In the genomic region with DNA sequence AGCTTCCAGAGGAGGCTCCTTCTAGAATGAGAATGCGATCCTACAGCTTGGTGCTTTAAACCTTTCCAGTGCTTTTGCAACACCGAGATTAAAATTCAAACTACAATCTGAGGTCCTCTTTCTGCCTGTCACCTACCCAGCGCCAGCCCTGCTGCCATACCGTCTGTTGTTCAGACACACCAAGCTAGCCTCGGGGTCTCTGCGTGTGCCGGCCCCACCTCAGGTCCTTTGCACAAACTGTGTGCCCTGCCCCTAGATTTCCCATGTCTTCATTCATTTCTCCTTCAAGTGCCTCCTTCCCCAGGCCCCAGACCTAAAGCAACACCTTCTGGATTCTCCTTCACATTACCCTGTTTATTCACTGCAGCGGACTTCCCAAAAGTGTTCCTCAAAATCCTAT, we compare ENCODE assay signal across 2 cellular contexts.
TF ChIP-seq lines count a peak whose summit lies in the region.

No MANE protein-coding gene starts in this region.

TF ChIP-seq in IMR-90, 13 proteins besides CTCF, POLR2A, EP300 and RAD21:
- TF ChIP-seq, protein P1, sequence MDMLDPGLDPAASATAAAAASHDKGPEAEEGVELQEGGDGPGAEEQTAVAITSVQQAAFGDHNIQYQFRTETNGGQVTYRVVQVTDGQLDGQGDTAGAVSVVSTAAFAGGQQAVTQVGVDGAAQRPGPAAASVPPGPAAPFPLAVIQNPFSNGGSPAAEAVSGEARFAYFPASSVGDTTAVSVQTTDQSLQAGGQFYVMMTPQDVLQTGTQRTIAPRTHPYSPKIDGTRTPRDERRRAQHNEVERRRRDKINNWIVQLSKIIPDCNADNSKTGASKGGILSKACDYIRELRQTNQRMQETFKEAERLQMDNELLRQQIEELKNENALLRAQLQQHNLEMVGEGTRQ (IDR thresholded peaks at IDR 0.05; ENCODE audit: low read depth, low read length): no peak
- TF ChIP-seq MXI1 (IDR thresholded peaks at IDR 0.05; ENCODE audit: borderline replicate concordance, low read depth, low read length) (no peak), NFE2L2 (IDR thresholded peaks at IDR 0.05; ENCODE audit: low read depth, low read length) (no peak), MAFK (IDR thresholded peaks at IDR 0.05; ENCODE audit: low read depth, low read length) (no peak), FOS (IDR thresholded peaks at IDR 0.05; ENCODE audit: low read depth, low read length) (no peak), RFX5 (IDR thresholded peaks at IDR 0.05; ENCODE audit: low read depth, low read length) (no peak), MAZ (IDR thresholded peaks at IDR 0.05; ENCODE audit: borderline replicate concordance, low read depth, low read length) (no peak), BHLHE40 (IDR thresholded peaks at IDR 0.05; ENCODE audit: low read depth, low read length) (no peak), RCOR1 (IDR thresholded peaks at IDR 0.05; ENCODE audit: insufficient replicate concordance, low read length) (no peak)
TF ChIP-seq in IMR-90: peak in this region for 0.

TF ChIP-seq in K562, 482 proteins besides CTCF, POLR2A, EP300 and RAD21:
- no peak for TF ChIP-seq KAT2B (IDR thresholded peaks at IDR 0.05; ENCODE audit: low read depth, low read length)
- no peak for TF ChIP-seq ZNF174 (CRISPR knock-in tag; IDR thresholded peaks at IDR 0.05)
- TF ChIP-seq, protein P2, sequence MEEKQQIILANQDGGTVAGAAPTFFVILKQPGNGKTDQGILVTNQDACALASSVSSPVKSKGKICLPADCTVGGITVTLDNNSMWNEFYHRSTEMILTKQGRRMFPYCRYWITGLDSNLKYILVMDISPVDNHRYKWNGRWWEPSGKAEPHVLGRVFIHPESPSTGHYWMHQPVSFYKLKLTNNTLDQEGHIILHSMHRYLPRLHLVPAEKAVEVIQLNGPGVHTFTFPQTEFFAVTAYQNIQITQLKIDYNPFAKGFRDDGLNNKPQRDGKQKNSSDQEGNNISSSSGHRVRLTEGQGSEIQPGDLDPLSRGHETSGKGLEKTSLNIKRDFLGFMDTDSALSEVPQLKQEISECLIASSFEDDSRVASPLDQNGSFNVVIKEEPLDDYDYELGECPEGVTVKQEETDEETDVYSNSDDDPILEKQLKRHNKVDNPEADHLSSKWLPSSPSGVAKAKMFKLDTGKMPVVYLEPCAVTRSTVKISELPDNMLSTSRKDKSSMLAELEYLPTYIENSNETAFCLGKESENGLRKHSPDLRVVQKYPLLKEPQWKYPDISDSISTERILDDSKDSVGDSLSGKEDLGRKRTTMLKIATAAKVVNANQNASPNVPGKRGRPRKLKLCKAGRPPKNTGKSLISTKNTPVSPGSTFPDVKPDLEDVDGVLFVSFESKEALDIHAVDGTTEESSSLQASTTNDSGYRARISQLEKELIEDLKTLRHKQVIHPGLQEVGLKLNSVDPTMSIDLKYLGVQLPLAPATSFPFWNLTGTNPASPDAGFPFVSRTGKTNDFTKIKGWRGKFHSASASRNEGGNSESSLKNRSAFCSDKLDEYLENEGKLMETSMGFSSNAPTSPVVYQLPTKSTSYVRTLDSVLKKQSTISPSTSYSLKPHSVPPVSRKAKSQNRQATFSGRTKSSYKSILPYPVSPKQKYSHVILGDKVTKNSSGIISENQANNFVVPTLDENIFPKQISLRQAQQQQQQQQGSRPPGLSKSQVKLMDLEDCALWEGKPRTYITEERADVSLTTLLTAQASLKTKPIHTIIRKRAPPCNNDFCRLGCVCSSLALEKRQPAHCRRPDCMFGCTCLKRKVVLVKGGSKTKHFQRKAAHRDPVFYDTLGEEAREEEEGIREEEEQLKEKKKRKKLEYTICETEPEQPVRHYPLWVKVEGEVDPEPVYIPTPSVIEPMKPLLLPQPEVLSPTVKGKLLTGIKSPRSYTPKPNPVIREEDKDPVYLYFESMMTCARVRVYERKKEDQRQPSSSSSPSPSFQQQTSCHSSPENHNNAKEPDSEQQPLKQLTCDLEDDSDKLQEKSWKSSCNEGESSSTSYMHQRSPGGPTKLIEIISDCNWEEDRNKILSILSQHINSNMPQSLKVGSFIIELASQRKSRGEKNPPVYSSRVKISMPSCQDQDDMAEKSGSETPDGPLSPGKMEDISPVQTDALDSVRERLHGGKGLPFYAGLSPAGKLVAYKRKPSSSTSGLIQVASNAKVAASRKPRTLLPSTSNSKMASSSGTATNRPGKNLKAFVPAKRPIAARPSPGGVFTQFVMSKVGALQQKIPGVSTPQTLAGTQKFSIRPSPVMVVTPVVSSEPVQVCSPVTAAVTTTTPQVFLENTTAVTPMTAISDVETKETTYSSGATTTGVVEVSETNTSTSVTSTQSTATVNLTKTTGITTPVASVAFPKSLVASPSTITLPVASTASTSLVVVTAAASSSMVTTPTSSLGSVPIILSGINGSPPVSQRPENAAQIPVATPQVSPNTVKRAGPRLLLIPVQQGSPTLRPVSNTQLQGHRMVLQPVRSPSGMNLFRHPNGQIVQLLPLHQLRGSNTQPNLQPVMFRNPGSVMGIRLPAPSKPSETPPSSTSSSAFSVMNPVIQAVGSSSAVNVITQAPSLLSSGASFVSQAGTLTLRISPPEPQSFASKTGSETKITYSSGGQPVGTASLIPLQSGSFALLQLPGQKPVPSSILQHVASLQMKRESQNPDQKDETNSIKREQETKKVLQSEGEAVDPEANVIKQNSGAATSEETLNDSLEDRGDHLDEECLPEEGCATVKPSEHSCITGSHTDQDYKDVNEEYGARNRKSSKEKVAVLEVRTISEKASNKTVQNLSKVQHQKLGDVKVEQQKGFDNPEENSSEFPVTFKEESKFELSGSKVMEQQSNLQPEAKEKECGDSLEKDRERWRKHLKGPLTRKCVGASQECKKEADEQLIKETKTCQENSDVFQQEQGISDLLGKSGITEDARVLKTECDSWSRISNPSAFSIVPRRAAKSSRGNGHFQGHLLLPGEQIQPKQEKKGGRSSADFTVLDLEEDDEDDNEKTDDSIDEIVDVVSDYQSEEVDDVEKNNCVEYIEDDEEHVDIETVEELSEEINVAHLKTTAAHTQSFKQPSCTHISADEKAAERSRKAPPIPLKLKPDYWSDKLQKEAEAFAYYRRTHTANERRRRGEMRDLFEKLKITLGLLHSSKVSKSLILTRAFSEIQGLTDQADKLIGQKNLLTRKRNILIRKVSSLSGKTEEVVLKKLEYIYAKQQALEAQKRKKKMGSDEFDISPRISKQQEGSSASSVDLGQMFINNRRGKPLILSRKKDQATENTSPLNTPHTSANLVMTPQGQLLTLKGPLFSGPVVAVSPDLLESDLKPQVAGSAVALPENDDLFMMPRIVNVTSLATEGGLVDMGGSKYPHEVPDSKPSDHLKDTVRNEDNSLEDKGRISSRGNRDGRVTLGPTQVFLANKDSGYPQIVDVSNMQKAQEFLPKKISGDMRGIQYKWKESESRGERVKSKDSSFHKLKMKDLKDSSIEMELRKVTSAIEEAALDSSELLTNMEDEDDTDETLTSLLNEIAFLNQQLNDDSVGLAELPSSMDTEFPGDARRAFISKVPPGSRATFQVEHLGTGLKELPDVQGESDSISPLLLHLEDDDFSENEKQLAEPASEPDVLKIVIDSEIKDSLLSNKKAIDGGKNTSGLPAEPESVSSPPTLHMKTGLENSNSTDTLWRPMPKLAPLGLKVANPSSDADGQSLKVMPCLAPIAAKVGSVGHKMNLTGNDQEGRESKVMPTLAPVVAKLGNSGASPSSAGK (IDR thresholded peaks at IDR 0.05): no peak
- TF ChIP-seq KAT8 (IDR thresholded peaks at IDR 0.05; ENCODE audit: low read depth): no peak
- TF ChIP-seq NBN (IDR thresholded peaks at IDR 0.05; ENCODE audit: low read depth): no peak
